Comparison of ENCODE assay signal across 30 cellular contexts in the genomic region with DNA sequence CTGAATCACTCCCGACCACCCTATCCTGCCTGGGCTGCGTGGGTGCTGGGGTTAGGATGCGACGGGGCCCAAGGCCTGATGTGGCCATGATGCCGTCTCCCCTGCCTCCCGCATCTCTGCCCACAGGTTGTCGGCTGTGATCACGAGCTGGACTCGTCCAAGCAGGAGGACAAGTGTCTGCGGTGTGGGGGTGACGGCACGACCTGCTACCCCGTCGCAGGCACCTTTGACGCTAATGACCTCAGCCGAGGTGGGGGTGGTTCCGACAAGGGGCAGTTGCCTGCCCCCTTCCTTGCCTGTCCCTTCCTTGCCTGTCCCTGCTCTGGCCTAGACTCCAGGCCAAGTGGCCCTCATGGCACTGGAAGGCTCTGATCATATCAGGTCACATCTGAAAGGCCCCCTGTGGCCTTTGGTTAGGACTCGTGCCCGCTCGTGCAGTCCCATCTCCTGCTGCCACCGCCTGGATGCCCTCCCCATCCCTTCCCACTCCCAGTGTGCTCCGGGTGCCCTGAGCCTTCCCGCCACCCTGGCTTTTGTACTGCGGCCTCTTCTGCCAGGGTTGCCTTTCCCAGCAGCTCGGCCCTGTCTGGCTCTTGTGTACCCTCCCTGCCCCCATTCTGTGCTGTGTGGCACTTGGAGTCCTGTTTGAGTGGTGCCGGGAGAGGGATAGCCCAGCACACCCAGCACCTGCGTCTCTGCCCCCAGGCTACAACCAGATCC. TPM values are rescaled to one million over a fixed set of nuclear protein-coding genes. Genes with fewer than 3 reads are reported as not detected.
DNase-seq lines count a peak whose midpoint lies in the region; ATAC-seq and TF ChIP-seq lines count a peak whose summit lies in the region.
"Had no signal": no experiment of that assay in that cellular context is flagged by ENCODE, and none has a peak within 500 bp of the region (broad histone marks: within the 10 kb centered on the region; RNA-seq: fewer than 3 reads in every experiment).

No MANE protein-coding gene starts in this region.

- H3K9me3 Mint-ChIP-seq in CD14-positive monocyte (no peaks in the 10 kb centered on the region), glutamatergic neuron (ENCODE audit: unreplicated experiment) (peaks cover 8% of the 10 kb centered on the region)
- H3K9me3 Mint-ChIP-seq: activated naive CD4-positive, alpha-beta T cell treated with anti-CD3 and anti-CD28 coated beads for 36 hours; activated T-helper 1 cell treated with anti-CD3 and anti-CD28 coated beads, Interleukin-12 subunit alpha, Interleukin-12 subunit beta, Interleukin-2, Interleukin-4 antibody, amounts not matched to agents 30 ng/mL and 10 ng/mL and 1 ng/mL, durations not matched to agents 14 hours and 24 hours and 36 hours; central memory CD8-positive, alpha-beta T cell; dendritic cell treated with granulocyte-macrophage colony-stimulating factor and Interleukin-4, amounts not matched to agents 40 ng/mL and 50 ng/mL, for 4 days; IgD-negative memory B cell; natural killer cell treated with Interleukin-12 subunit alpha and Interleukin-12 subunit beta and Interleukin-15 and Interleukin-18, amount 100 ng/mL, for 72 hours; stimulated activated memory B cell treated with anti-CD40 and anti-IgM and Interleukin-4, amounts not matched to agents 10 μg/mL and 1 μg/mL and 100 μg/mL, for 72 hours; type B pancreatic cell had no signal

- H3K79me2 ChIP-seq in hepatocyte: no peaks in the 10 kb centered on the region

- H3K27me3 ChIP-seq in BLaER1: peaks cover 16% of the 10 kb centered on the region
- H3K27me3 ChIP-seq in H7 (ENCODE audit: control insufficient read depth, insufficient read depth, low read length): no peaks in the 10 kb centered on the region; the same call in 1 of the 2 replicates
- H3K27me3 ChIP-seq in hepatocyte: no peaks in the 10 kb centered on the region
- H3K27me3 ChIP-seq: body of pancreas had no signal

- H4K20me1 ChIP-seq in BLaER1 (peaks cover 27% of the 10 kb centered on the region), hepatocyte (ENCODE audit: insufficient read depth, poor library complexity, severe bottlenecking) (no peaks in the 10 kb centered on the region)

- DNase-seq in CD14-positive monocyte (ENCODE audit: low spot score): peak; percentile 43
- peak; percentile 56 for DNase-seq in NCI-H2196 (lab: John Stamatoyannopoulos, UW; ENCODE audit: unreplicated experiment)
- peak; percentile 25 for DNase-seq in glutamatergic neuron
- DNase-seq in H7: no peak
- no peak for DNase-seq in hepatocyte (ENCODE audit: low spot score)
- no peak for DNase-seq in Right ventricle myocardium inferior (ENCODE audit: missing footprints)
- DNase-seq: activated CD4-positive, alpha-beta T cell treated with anti-CD3 and anti-CD28 coated beads, Interleukin-2, amount 50 U/mL, for 48 hours; activated CD8-positive, alpha-beta memory T cell treated with anti-CD3 and anti-CD28 coated beads, Interleukin-2, amount 50 U/mL, for 48 hours; activated naive CD4-positive, alpha-beta T cell treated with anti-CD3 and anti-CD28 coated beads for 36 hours; body of pancreas; COR-L47; DND-41; GF-D8; head of caudate nucleus; NCI-H2029 treated with DMSO at 0.1 percent for 48 hours; NCI-H510A treated with DMSO at 0.1 percent for 48 hours; PC-3; substantia nigra had no signal

- H3K36me3 ChIP-seq in BLaER1 (no peaks in the 10 kb centered on the region), H7 (replicated peaks; ENCODE audit: control insufficient read depth, insufficient read depth, low read length) (no peaks in the 10 kb centered on the region), hepatocyte (replicated peaks; ENCODE audit: insufficient read depth, low read depth) (no peaks in the 10 kb centered on the region)

- no peaks in the 10 kb centered on the region for H3K9me2 ChIP-seq in hepatocyte (replicated peaks; ENCODE audit: insufficient read depth)

- no peak overlapping the region for H3K9ac ChIP-seq in BLaER1

- intact Hi-C loops in CD14-positive monocyte (cut with micrococcal nuclease): no loop called here
- intact Hi-C loops in Right ventricle myocardium inferior (cut with DNase I): no loop called here

- ATAC-seq in Right ventricle myocardium inferior: no peak
- ATAC-seq: activated CD4-positive, CD25-positive, alpha-beta regulatory T cell treated with anti-CD3 and anti-CD28 coated beads, Interleukin-2, amount 50 U/mL, for 24 hours; body of pancreas; natural killer cell treated with Interleukin-12 subunit alpha and Interleukin-12 subunit beta and Interleukin-15 and Interleukin-18, amount 100 ng/mL, for 72 hours; PC-3; SK-N-SH treated with all-trans-retinoic acid at 6 μM for 48 hours; T-helper 17 cell had no signal

- TF ChIP-seq CTCF in CD14-positive monocyte (IDR thresholded peaks at IDR 0.05): no peak
- TF ChIP-seq CTCF in glutamatergic neuron (IDR thresholded peaks at IDR 0.05; ENCODE audit: partially characterized antibody, unreplicated experiment): no peak
- TF ChIP-seq CTCF in hepatocyte (IDR thresholded peaks at IDR 0.05; ENCODE audit: poor library complexity): no peak

- H3K27me3 Mint-ChIP-seq in CD14-positive monocyte (ENCODE audit: low read depth in 3 of 3): peaks cover 5 to 12% (median 8%) of the 10 kb centered on the region in 3 donors
- H3K27me3 Mint-ChIP-seq in glutamatergic neuron (ENCODE audit: unreplicated experiment): peaks cover 3% of the 10 kb centered on the region
- H3K27me3 Mint-ChIP-seq: central memory CD8-positive, alpha-beta T cell had no signal

- H3K36me3 Mint-ChIP-seq in CD14-positive monocyte: no peaks in the 10 kb centered on the region
- H3K36me3 Mint-ChIP-seq in glutamatergic neuron (ENCODE audit: unreplicated experiment): no peaks in the 10 kb centered on the region
- H3K36me3 Mint-ChIP-seq: IgD-negative memory B cell; natural killer cell treated with Interleukin-12 subunit alpha and Interleukin-12 subunit beta and Interleukin-15 and Interleukin-18, amount 100 ng/mL, for 72 hours; stimulated activated memory B cell treated with anti-CD40 and anti-IgM and Interleukin-4, amounts not matched to agents 10 μg/mL and 1 μg/mL and 100 μg/mL, for 72 hours; type B pancreatic cell had no signal

- no peak overlapping the region for H3K4me3 ChIP-seq in BLaER1
- no peak overlapping the region for H3K4me3 ChIP-seq in H7 (ENCODE audit: insufficient read depth, low read depth, low read length)
- H3K4me3 ChIP-seq in hepatocyte: no peak overlapping the region
- H3K4me3 ChIP-seq: body of pancreas, lung had no signal

- no peak overlapping the region for H3K4me3 Mint-ChIP-seq in CD14-positive monocyte
- H3K4me3 Mint-ChIP-seq in glutamatergic neuron (ENCODE audit: unreplicated experiment): no peak overlapping the region
- H3K4me3 Mint-ChIP-seq: activated naive CD4-positive, alpha-beta T cell treated with anti-CD3 and anti-CD28 coated beads for 36 hours; activated T-helper 1 cell treated with anti-CD3 and anti-CD28 coated beads, Interleukin-12 subunit alpha, Interleukin-12 subunit beta, Interleukin-2, Interleukin-4 antibody, amounts not matched to agents 30 ng/mL and 10 ng/mL and 1 ng/mL, durations not matched to agents 14 hours and 24 hours and 36 hours; central memory CD8-positive, alpha-beta T cell; dendritic cell treated with granulocyte-macrophage colony-stimulating factor and Interleukin-4, amounts not matched to agents 40 ng/mL and 50 ng/mL, for 4 days; IgD-negative memory B cell; natural killer cell treated with Interleukin-12 subunit alpha and Interleukin-12 subunit beta and Interleukin-15 and Interleukin-18, amount 100 ng/mL, for 72 hours; stimulated activated memory B cell treated with anti-CD40 and anti-IgM and Interleukin-4, amounts not matched to agents 10 μg/mL and 1 μg/mL and 100 μg/mL, for 72 hours; T-helper 17 cell; type B pancreatic cell had no signal

- 94% methylated on average over 27 of the region's 27 CpGs for WGBS in hepatocyte (ENCODE audit: low lambda C conversion rate, missing lambda C conversion rate)

- H3K27ac ChIP-seq in BLaER1 (no peak overlapping the region), hepatocyte (no peak overlapping the region)
- H3K27ac ChIP-seq: body of pancreas had no signal

- no peak overlapping the region for H2AFZ ChIP-seq in hepatocyte

- H3K27ac Mint-ChIP-seq in CD14-positive monocyte (no peak overlapping the region), glutamatergic neuron (ENCODE audit: unreplicated experiment) (no peak overlapping the region)
- H3K27ac Mint-ChIP-seq: activated naive CD4-positive, alpha-beta T cell treated with anti-CD3 and anti-CD28 coated beads for 36 hours; activated T-helper 1 cell treated with anti-CD3 and anti-CD28 coated beads, Interleukin-12 subunit alpha, Interleukin-12 subunit beta, Interleukin-2, Interleukin-4 antibody, amounts not matched to agents 30 ng/mL and 10 ng/mL and 1 ng/mL, durations not matched to agents 14 hours and 24 hours and 36 hours; dendritic cell treated with granulocyte-macrophage colony-stimulating factor and Interleukin-4, amounts not matched to agents 40 ng/mL and 50 ng/mL, for 4 days; IgD-negative memory B cell; natural killer cell treated with Interleukin-12 subunit alpha and Interleukin-12 subunit beta and Interleukin-15 and Interleukin-18, amount 100 ng/mL, for 72 hours; stimulated activated memory B cell treated with anti-CD40 and anti-IgM and Interleukin-4, amounts not matched to agents 10 μg/mL and 1 μg/mL and 100 μg/mL, for 72 hours; T-helper 17 cell; type B pancreatic cell had no signal

- H3K4me2 ChIP-seq in BLaER1: peak overlapping the region; percentile 84
- H3K4me2 ChIP-seq in hepatocyte: no peak overlapping the region

- no peaks in the 10 kb centered on the region for H3K9me3 ChIP-seq in BLaER1
- no peaks in the 10 kb centered on the region for H3K9me3 ChIP-seq in hepatocyte (ENCODE audit: low read depth)
- H3K9me3 ChIP-seq: body of pancreas had no signal

- H3K4me1 Mint-ChIP-seq in CD14-positive monocyte: peaks cover 14% of the 10 kb centered on the region
- peaks cover 9% of the 10 kb centered on the region for H3K4me1 Mint-ChIP-seq in glutamatergic neuron (ENCODE audit: low read depth, unreplicated experiment)

- H3K4me1 ChIP-seq in BLaER1: peaks cover 61% of the 10 kb centered on the region
- no peaks in the 10 kb centered on the region for H3K4me1 ChIP-seq in hepatocyte (ENCODE audit: insufficient read depth)

RNA-seq across cellular contexts. Expression of a gene that starts 13.6 kb away (rescaled TPM):
- polyA plus RNA-seq in CD14-positive monocyte (under 1 TPM; 0.58 to 0.73 TPM), hepatocyte (7.6 and 8.2 TPM in 2 replicates)
- total RNA-seq in glutamatergic neuron (ENCODE audit: unreplicated experiment) (2.8 TPM), hepatocyte (10.1 and 13.4 TPM in 2 replicates), Right ventricle myocardium inferior (2.5 TPM)
- 1.0 and 2.2 TPM in 2 replicates for total RNA-seq in H7 (2014; rRNA removed; shearing (Covaris generic))
- total RNA-seq: T-helper 17 cell had no signal

Comparison
In these comparisons a context has a peak if more than half of its experiments do, and no peak if none do; other contexts are left out.
1. DNase-seq: peak in CD14-positive monocyte (single experiment), NCI-H2196 (single experiment) and glutamatergic neuron (single experiment); none in H7 (single experiment), hepatocyte (single experiment) and Right ventricle myocardium inferior (single experiment).